8 cellular contexts compared by ENCODE assay signal in the genomic region with DNA sequence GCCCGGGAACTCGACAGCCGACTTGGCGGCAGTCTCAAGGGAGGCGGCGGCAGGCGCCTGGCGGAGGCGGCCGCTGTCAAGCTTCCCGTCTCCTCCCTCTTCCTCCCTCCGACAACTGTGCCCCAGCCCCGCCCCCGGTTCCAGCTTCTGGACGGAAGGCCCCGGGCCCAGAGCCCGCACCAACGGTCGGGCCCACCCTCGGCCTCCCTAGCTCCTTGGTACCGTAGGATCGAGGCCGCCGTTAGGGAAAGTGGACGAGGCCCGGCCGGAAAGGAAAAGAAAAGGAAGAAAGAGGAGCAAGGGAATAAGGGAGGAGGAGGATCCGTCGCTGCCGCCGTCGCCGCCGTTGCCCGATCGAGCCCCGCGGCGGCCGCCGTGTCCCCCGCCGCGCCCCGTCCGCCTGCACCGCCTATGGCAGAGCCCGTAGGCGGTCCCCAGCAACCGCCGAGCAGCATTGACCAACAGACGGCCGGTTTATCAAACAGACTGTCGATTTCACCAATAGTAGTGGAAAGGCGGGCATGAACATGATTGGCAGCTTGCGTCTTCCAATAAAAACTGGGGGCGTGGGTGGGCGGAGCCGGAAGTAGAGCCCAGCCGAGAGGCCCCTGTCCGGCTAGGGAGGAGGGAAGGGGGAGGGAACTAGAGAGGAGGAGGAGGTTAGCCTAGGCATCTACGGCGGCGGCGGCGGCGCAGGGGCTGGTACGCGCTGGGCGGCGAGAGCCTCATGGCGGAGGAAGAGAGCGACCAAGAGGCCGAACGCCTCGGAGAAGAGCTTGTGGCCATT. TPM values are rescaled to one million over a fixed set of nuclear protein-coding genes. Genes with fewer than 3 reads are reported as not detected.
A peak's percentile ranks its signal among the peaks of the same experiment; 100 is the strongest.
DNase-seq lines count a peak whose midpoint lies in the region; ATAC-seq and TF ChIP-seq lines count a peak whose summit lies in the region.

A gene with protein sequence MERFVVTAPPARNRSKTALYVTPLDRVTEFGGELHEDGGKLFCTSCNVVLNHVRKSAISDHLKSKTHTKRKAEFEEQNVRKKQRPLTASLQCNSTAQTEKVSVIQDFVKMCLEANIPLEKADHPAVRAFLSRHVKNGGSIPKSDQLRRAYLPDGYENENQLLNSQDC (minus strand): TSS at position 413 of the 787 bp plus-strand sequence. CDS start 3,029 bp downstream, outside the sequence.
A gene (plus strand): TSS at position 663 of the 787 bp plus-strand sequence. CDS start 65 bp downstream, at position 728.

- H3K9me3 Mint-ChIP-seq in IgD-negative memory B cell, result no peaks in the 10 kb centered on the region

- peaks cover 23 to 43% (median 25%) of the 10 kb centered on the region in 3 donors for H3K4me1 Mint-ChIP-seq in IgD-negative memory B cell

- peaks cover 5% of the 10 kb centered on the region for H3K36me3 Mint-ChIP-seq in IgD-negative memory B cell

- peaks cover 28% of the 10 kb centered on the region for H3K4me1 ChIP-seq in mononuclear cell (ENCODE audit: insufficient read depth, low read length)

- DNase-seq in DMS 273 treated with DMSO at 0.1 percent for 48 hours (lab: John Stamatoyannopoulos, UW) (peak; percentile 92), OCI-M2 (lab: John Stamatoyannopoulos, UW; ENCODE audit: unreplicated experiment) (peak; percentile 85), activated T-cell treated with anti-CD3 and anti-CD28 coated beads for 4 hours (peak; percentile 100), epithelial cell of esophagus (ENCODE audit: low read depth) (peak; percentile 99)
- peak; percentile 99 for DNase-seq in stimulated activated CD8-positive, alpha-beta memory T cell treated with anti-CD3 and anti-CD28 coated beads, Interleukin-4, amount 100 ng/mL, for 1 hour (ENCODE audit: low read depth in 2 of 2, low spot score in 1 of 2)

- H3K27ac Mint-ChIP-seq in IgD-negative memory B cell, result peak within 1 kb of the TSS; percentile 78 to 99 (median 97)

- H3K27me3 ChIP-seq in mononuclear cell (ENCODE audit: insufficient read depth, low read length), result no peaks in the 10 kb centered on the region

- H3K4me3 ChIP-seq in epithelial cell of esophagus (ENCODE audit: low read length) (peak within 1 kb of the TSS; percentile 89), mononuclear cell (ENCODE audit: low read length) (peak within 1 kb of the TSS; percentile 95)

- peak within 1 kb of the TSS; percentile 91 to 99 (median 96) for H3K4me3 Mint-ChIP-seq in IgD-negative memory B cell

- peak; percentile 93 for ATAC-seq in GM21529 (IDR thresholded peaks at IDR 0.05; ENCODE audit: unreplicated experiment)

- no peaks in the 10 kb centered on the region for H3K27me3 Mint-ChIP-seq in IgD-negative memory B cell

- no peak for TF ChIP-seq CTCF in epithelial cell of esophagus (IDR thresholded peaks at IDR 0.05; ENCODE audit: insufficient read depth, low read depth, low read length, missing control alignments)

- no peaks in the 10 kb centered on the region for H3K9me3 ChIP-seq in mononuclear cell (ENCODE audit: low read depth, low read length)

RNA-seq across cellular contexts. Expression of the first gene that starts in this region (rescaled TPM):
- 79.9 TPM for polyA plus RNA-seq in IgD-negative memory B cell
- total RNA-seq in mononuclear cell, result 83.1 TPM

RNA-seq across cellular contexts. Expression of the second gene that starts in this region (rescaled TPM):
- polyA plus RNA-seq in IgD-negative memory B cell, result 9.7 TPM
- total RNA-seq in mononuclear cell, result 21.6 TPM

Comparison
In these comparisons a context has a peak if more than half of its experiments do, and no peak if none do; other contexts are left out.
1. Peak in every context shown above with its lines: DNase-seq, ATAC-seq and H3K4me3 ChIP-seq.